Comparison of ENCODE assay signal across 21 cellular contexts in genomic region chr6:98848539-98849210, GRCh38. TPM values are rescaled to one million over a fixed set of nuclear protein-coding genes. Genes with fewer than 3 reads are reported as not detected.
A peak's percentile ranks its signal among the peaks of the same experiment; 100 is the strongest.
DNase-seq lines count a peak whose midpoint lies in the region; ATAC-seq, FAIRE-seq and TF ChIP-seq lines count a peak whose summit lies in the region.
"Had no signal": no experiment of that assay in that cellular context is flagged by ENCODE, and none has a peak within 500 bp of the region (broad histone marks: within the 10 kb centered on the region; RNA-seq: fewer than 3 reads in every experiment).

No MANE protein-coding gene starts in this region.

- peaks cover 2% of the 10 kb centered on the region for H3K36me3 Mint-ChIP-seq in activated naive CD8-positive, alpha-beta T cell treated with anti-CD3 and anti-CD28 coated beads, Interleukin-2, amount 10 ng/mL, durations not matched to agents 7 days and 5 days
- H3K36me3 Mint-ChIP-seq in activated naive CD8-positive, alpha-beta T cell treated with anti-CD3 and anti-CD28 coated beads, Interleukin-2, amount 50 U/mL, for 24 hours (ENCODE audit: low read depth), result no peaks in the 10 kb centered on the region
- H3K36me3 Mint-ChIP-seq in brain (peaks cover 35% of the 10 kb centered on the region), nephron progenitor cell (ENCODE audit: low read depth) (no peaks in the 10 kb centered on the region)
- peaks cover 0 to 7% (median 4%) of the 10 kb centered on the region in 3 donors for H3K36me3 Mint-ChIP-seq in naive thymus-derived CD8-positive, alpha-beta T cell
- H3K36me3 Mint-ChIP-seq: activated naive CD8-positive, alpha-beta T cell treated with anti-CD3 and anti-CD28 coated beads for 36 hours had no signal

- H3K27ac ChIP-seq in kidney (ENCODE audit: low read depth in 2 of 2, low read length in 2 of 2), result no peak overlapping the region
- H3K27ac ChIP-seq: BLaER1, epithelial cell of prostate, foreskin keratinocyte, KMS-11, left lung, upper lobe of left lung had no signal

- no peak for FAIRE-seq in kidney (lab: Jason Lieb, UNC)

- no peak overlapping the region for H3K9ac ChIP-seq in kidney (ENCODE audit: low read length in 2 of 2)
- H3K9ac ChIP-seq: BLaER1, KMS-11 had no signal

- H3K27me3 Mint-ChIP-seq in activated naive CD8-positive, alpha-beta T cell treated with anti-CD3 and anti-CD28 coated beads, Interleukin-2, amount 10 ng/mL, durations not matched to agents 7 days and 5 days, result peaks cover 68% of the 10 kb centered on the region
- H3K27me3 Mint-ChIP-seq in activated naive CD8-positive, alpha-beta T cell treated with anti-CD3 and anti-CD28 coated beads, Interleukin-2, amount 50 U/mL, for 24 hours, result peaks cover 56% of the 10 kb centered on the region
- H3K27me3 Mint-ChIP-seq in brain, result peaks cover 16% of the 10 kb centered on the region
- peaks cover 49% of the 10 kb centered on the region for H3K27me3 Mint-ChIP-seq in nephron progenitor cell (ENCODE audit: low read depth, poor library complexity)
- H3K27me3 Mint-ChIP-seq in naive thymus-derived CD8-positive, alpha-beta T cell, result peaks cover 38 to 68% (median 48%) of the 10 kb centered on the region in 5 donors

- ATAC-seq in activated naive CD8-positive, alpha-beta T cell treated with anti-CD3 and anti-CD28 coated beads, Interleukin-2, amount 10 ng/mL, durations not matched to agents 7 days and 5 days (ENCODE audit: low read depth), result no peak
- ATAC-seq in activated naive CD8-positive, alpha-beta T cell treated with anti-CD3 and anti-CD28 coated beads, Interleukin-2, amount 50 U/mL, for 24 hours, result no peak
- ATAC-seq in GM21717 (IDR thresholded peaks at IDR 0.05; ENCODE audit: unreplicated experiment), result no peak
- ATAC-seq in naive thymus-derived CD8-positive, alpha-beta T cell, result no peak

- H3K27ac Mint-ChIP-seq in activated naive CD8-positive, alpha-beta T cell treated with anti-CD3 and anti-CD28 coated beads, Interleukin-2, amount 10 ng/mL, durations not matched to agents 7 days and 5 days, result no peak overlapping the region
- no peak overlapping the region for H3K27ac Mint-ChIP-seq in activated naive CD8-positive, alpha-beta T cell treated with anti-CD3 and anti-CD28 coated beads, Interleukin-2, amount 50 U/mL, for 24 hours
- peak overlapping the region in 3 of 5 experiments; percentile 10 to 90 (median 52) for H3K27ac Mint-ChIP-seq in brain
- peak overlapping the region; percentile 5 for H3K27ac Mint-ChIP-seq in nephron progenitor cell
- H3K27ac Mint-ChIP-seq in naive thymus-derived CD8-positive, alpha-beta T cell, result peak overlapping the region in 2 of 10 donors; percentile 20 to 83
- H3K27ac Mint-ChIP-seq: activated CD4-positive, alpha-beta T cell treated with anti-CD3 and anti-CD28 coated beads, Interleukin-2, amount 10 ng/mL, durations not matched to agents 24 days and 14 days; activated naive CD8-positive, alpha-beta T cell treated with anti-CD3 and anti-CD28 coated beads for 36 hours; activated T-helper 17 cell treated with anti-CD3 and anti-CD28 coated beads, Interleukin-2, amount 50 U/mL, for 72 hours; stimulated activated naive CD8-positive, alpha-beta T cell treated with anti-CD3 and anti-CD28 coated beads, Interleukin-15, Interleukin-2, amounts not matched to agents 100 ng/mL and 50 ng/mL, for 24 hours had no signal

- no peaks in the 10 kb centered on the region for H3K9me3 ChIP-seq in kidney (ENCODE audit: control insufficient read depth in 1 of 2, low read length in 2 of 2)
- H3K9me3 ChIP-seq: BLaER1, left lung, upper lobe of left lung had no signal

- H3K4me3 Mint-ChIP-seq in activated naive CD8-positive, alpha-beta T cell treated with anti-CD3 and anti-CD28 coated beads, Interleukin-2, amount 10 ng/mL, durations not matched to agents 7 days and 5 days, result peak overlapping the region; percentile 33
- no peak overlapping the region for H3K4me3 Mint-ChIP-seq in activated naive CD8-positive, alpha-beta T cell treated with anti-CD3 and anti-CD28 coated beads, Interleukin-2, amount 50 U/mL, for 24 hours
- H3K4me3 Mint-ChIP-seq in brain (peak overlapping the region in 1 of 5 experiments; percentile 17), nephron progenitor cell (no peak overlapping the region)
- peak overlapping the region in 2 of 10 donors; percentile 19 to 27 for H3K4me3 Mint-ChIP-seq in naive thymus-derived CD8-positive, alpha-beta T cell
- H3K4me3 Mint-ChIP-seq: activated CD4-positive, alpha-beta T cell treated with anti-CD3 and anti-CD28 coated beads, Interleukin-2, amount 10 ng/mL, durations not matched to agents 24 days and 14 days; activated naive CD8-positive, alpha-beta T cell treated with anti-CD3 and anti-CD28 coated beads for 36 hours; activated T-helper 17 cell treated with anti-CD3 and anti-CD28 coated beads, Interleukin-2, amount 50 U/mL, for 72 hours; stimulated activated naive CD8-positive, alpha-beta T cell treated with anti-CD3 and anti-CD28 coated beads, Interleukin-15, Interleukin-2, amounts not matched to agents 100 ng/mL and 50 ng/mL, for 24 hours had no signal

- peaks cover 18% of the 10 kb centered on the region for H3K4me1 Mint-ChIP-seq in activated naive CD8-positive, alpha-beta T cell treated with anti-CD3 and anti-CD28 coated beads, Interleukin-2, amount 10 ng/mL, durations not matched to agents 7 days and 5 days
- H3K4me1 Mint-ChIP-seq in activated naive CD8-positive, alpha-beta T cell treated with anti-CD3 and anti-CD28 coated beads, Interleukin-2, amount 50 U/mL, for 24 hours, result peaks cover 13% of the 10 kb centered on the region
- peaks cover 24% of the 10 kb centered on the region for H3K4me1 Mint-ChIP-seq in brain
- peaks cover 20% of the 10 kb centered on the region for H3K4me1 Mint-ChIP-seq in nephron progenitor cell
- peaks cover 14 to 36% (median 30%) of the 10 kb centered on the region in 4 donors for H3K4me1 Mint-ChIP-seq in naive thymus-derived CD8-positive, alpha-beta T cell

- peaks cover 0 to 9% of the 10 kb centered on the region in 2 donors for H3K4me1 ChIP-seq in kidney (ENCODE audit: control insufficient read depth in 1 of 2, insufficient read depth in 1 of 2, low read depth in 1 of 2, low read length in 2 of 2)
- H3K4me1 ChIP-seq: foreskin keratinocyte had no signal

- no peak for DNase-seq in activated naive CD8-positive, alpha-beta T cell treated with anti-CD3 and anti-CD28 coated beads, Interleukin-2, amount 10 ng/mL, durations not matched to agents 7 days and 5 days
- no peak for DNase-seq in activated naive CD8-positive, alpha-beta T cell treated with anti-CD3 and anti-CD28 coated beads, Interleukin-2, amount 50 U/mL, for 24 hours
- DNase-seq in nephron progenitor cell (no peak), kidney (no peak), medulla oblongata (ENCODE audit: extremely low spot score) (no peak)
- no peak for DNase-seq in naive thymus-derived CD8-positive, alpha-beta T cell
- DNase-seq: activated naive CD8-positive, alpha-beta T cell treated with anti-CD3 and anti-CD28 coated beads for 36 hours; foreskin keratinocyte; NCI-H1092 treated with DMSO at 0.1 percent for 48 hours; stimulated activated CD4-positive, alpha-beta T cell treated with anti-CD3 and anti-CD28 coated beads, Interleukin-1b, Interleukin-23, amount 100 ng/mL, for 48 hours had no signal

- no peak overlapping the region for H3K4me3 ChIP-seq in kidney (ENCODE audit: low read length in 2 of 2)
- H3K4me3 ChIP-seq: BLaER1, left lung had no signal

- POLR2A ChIA-PET in activated naive CD8-positive, alpha-beta T cell treated with anti-CD3 and anti-CD28 coated beads, Interleukin-2, amount 10 ng/mL, durations not matched to agents 7 days and 5 days (lab: Charles Lee), result no interaction called here
- POLR2A ChIA-PET in naive thymus-derived CD8-positive, alpha-beta T cell (lab: Charles Lee), result no interaction called here

- H3K9me3 Mint-ChIP-seq in activated naive CD8-positive, alpha-beta T cell treated with anti-CD3 and anti-CD28 coated beads, Interleukin-2, amount 10 ng/mL, durations not matched to agents 7 days and 5 days, result no peaks in the 10 kb centered on the region
- H3K9me3 Mint-ChIP-seq in activated naive CD8-positive, alpha-beta T cell treated with anti-CD3 and anti-CD28 coated beads, Interleukin-2, amount 50 U/mL, for 24 hours, result no peaks in the 10 kb centered on the region
- H3K9me3 Mint-ChIP-seq in brain (peaks cover 0 to 11% (median 0%) of the 10 kb centered on the region in 5 experiments), nephron progenitor cell (no peaks in the 10 kb centered on the region)
- H3K9me3 Mint-ChIP-seq in naive thymus-derived CD8-positive, alpha-beta T cell, result no peaks in the 10 kb centered on the region
- H3K9me3 Mint-ChIP-seq: activated CD4-positive, alpha-beta T cell treated with anti-CD3 and anti-CD28 coated beads, Interleukin-2, amount 10 ng/mL, durations not matched to agents 24 days and 14 days; activated naive CD8-positive, alpha-beta T cell treated with anti-CD3 and anti-CD28 coated beads for 36 hours; activated T-helper 17 cell treated with anti-CD3 and anti-CD28 coated beads, Interleukin-2, amount 50 U/mL, for 72 hours; stimulated activated naive CD8-positive, alpha-beta T cell treated with anti-CD3 and anti-CD28 coated beads, Interleukin-15, Interleukin-2, amounts not matched to agents 100 ng/mL and 50 ng/mL, for 24 hours had no signal

- intact Hi-C loops in kidney (cut with DNase I), result no loop called here

- H3K36me3 ChIP-seq in kidney (ENCODE audit: control insufficient read depth in 1 of 2, insufficient read depth in 2 of 2, low read length in 2 of 2), result no peaks in the 10 kb centered on the region
- H3K36me3 ChIP-seq: BLaER1, left lung, upper lobe of left lung had no signal

- no peak for TF ChIP-seq CTCF in brain (conservative IDR thresholded peaks at IDR 0.05)
- TF ChIP-seq CTCF in nephron progenitor cell (IDR thresholded peaks at IDR 0.05), result no peak
- TF ChIP-seq CTCF in kidney (IDR thresholded peaks at IDR 0.05; ENCODE audit: borderline replicate concordance, extremely low read depth, insufficient read depth), result no peak

RNA-seq across cellular contexts. Expression of gene POU3F2, which starts 14.3 kb away (rescaled TPM):
- total RNA-seq in activated naive CD8-positive, alpha-beta T cell treated with anti-CD3 and anti-CD28 coated beads, Interleukin-2, amount 10 ng/mL, durations not matched to agents 7 days and 5 days, result not detected
- 9.1 TPM for polyA plus RNA-seq in brain (ENCODE audit: insufficient read depth, low read depth, low replicate concordance)
- total RNA-seq in kidney, result not detected
- not detected for polyA plus RNA-seq in kidney (ENCODE audit: insufficient read depth, low read depth, low replicate concordance)
- total RNA-seq in naive thymus-derived CD8-positive, alpha-beta T cell, result not detected
- not detected for polyA plus RNA-seq in naive thymus-derived CD8-positive, alpha-beta T cell
- total RNA-seq: activated CD4-positive, alpha-beta T cell treated with anti-CD3 and anti-CD28 coated beads, Interleukin-2, amount 10 ng/mL, durations not matched to agents 24 days and 14 days; activated naive CD8-positive, alpha-beta T cell treated with anti-CD3 and anti-CD28 coated beads for 36 hours; activated T-helper 17 cell treated with anti-CD3 and anti-CD28 coated beads, Interleukin-2, amount 50 U/mL, for 72 hours; foreskin keratinocyte; left lung; osteocyte; upper lobe of left lung had no signal
- polyA plus RNA-seq: foreskin keratinocyte had no signal

Comparison
In these comparisons a context has a peak if more than half of its experiments do, and no peak if none do; other contexts are left out.
1. H3K27ac Mint-ChIP-seq: peak in brain (3 of 5) and nephron progenitor cell (single experiment); none in activated naive CD8-positive, alpha-beta T cell treated with anti-CD3 and anti-CD28 coated beads, Interleukin-2, amount 10 ng/mL, durations not matched to agents 7 days and 5 days (single experiment) and activated naive CD8-positive, alpha-beta T cell treated with anti-CD3 and anti-CD28 coated beads, Interleukin-2, amount 50 U/mL, for 24 hours (single experiment).